ENCODE assay signal across 10 cellular contexts in genomic region chr2:96204836-96205235, GRCh38. TPM values are rescaled to one million over a fixed set of nuclear protein-coding genes. Genes with fewer than 3 reads are reported as not detected.
A peak's percentile ranks its signal among the peaks of the same experiment; 100 is the strongest.
DNase-seq lines count a peak whose midpoint lies in the region; ATAC-seq and TF ChIP-seq lines count a peak whose summit lies in the region.
"Had no signal": no experiment of that assay in that cellular context is flagged by ENCODE, and none has a peak within 500 bp of the region (broad histone marks: within the 10 kb centered on the region; RNA-seq: fewer than 3 reads in every experiment).

No MANE protein-coding gene starts in this region.

- TF ChIP-seq CTCF in adrenal gland (IDR thresholded peaks at IDR 0.05) (no peak), testis (IDR thresholded peaks at IDR 0.05) (no peak)

- H3K27ac ChIP-seq in adrenal gland (peak overlapping the region; percentile 19 to 88 (median 73)), temporal lobe (ENCODE audit: low read depth, low read length) (peak overlapping the region; percentile 67), testis (peak overlapping the region in 1 of 2 donors; percentile 2)

- WGBS in adrenal gland, 4 donors = 17 to 31% (median 21%) methylated on average over 2 of the region's 2 CpGs
- WGBS in testis, 2 donors = 46 to 49% methylated on average over 2 of the region's 2 CpGs

- H3K4me1 ChIP-seq in adrenal gland (replicated peaks in 1 of 2) (peaks cover 49 to 81% of the 10 kb centered on the region in 2 donors), testis (peaks cover 31% of the 10 kb centered on the region)

- no peaks in the 10 kb centered on the region for H3K36me3 ChIP-seq in adrenal gland (replicated peaks in 1 of 2)
- H3K36me3 ChIP-seq in testis (ENCODE audit: low read depth, missing control alignments) = no peaks in the 10 kb centered on the region

- no peaks in the 10 kb centered on the region for H3K9me3 Mint-ChIP-seq in activated T-cell treated with anti-CD3 and anti-CD28 coated beads, Interleukin-2, amount 50 U/mL, for 72 hours

- H3K27me3 ChIP-seq in adrenal gland (no peaks in the 10 kb centered on the region), testis (no peaks in the 10 kb centered on the region)

- intact Hi-C loops in adrenal gland (cut with DNase I) = loop anchor here (5.0 to 10.0 kb wide), 2 partner anchors 47 to 50 kb away; no protein-coding TSS in a partner anchor
- intact Hi-C loops in testis (cut with DNase I; ENCODE audit: low total_unique reads) = no loop called here

- H3K4me3 ChIP-seq in adrenal gland = peak overlapping the region in 1 of 4 donors; percentile 36
- H3K4me3 ChIP-seq in testis = no peak overlapping the region

- peaks cover 82% of the 10 kb centered on the region for H3K4me1 Mint-ChIP-seq in activated T-cell treated with anti-CD3 and anti-CD28 coated beads, Interleukin-2, amount 50 U/mL, for 72 hours (ENCODE audit: low read depth)

- H3K27me3 Mint-ChIP-seq in activated T-cell treated with anti-CD3 and anti-CD28 coated beads, Interleukin-2, amount 50 U/mL, for 72 hours (ENCODE audit: low read depth) = no peaks in the 10 kb centered on the region

- peak overlapping the region; percentile 96 for H3K27ac Mint-ChIP-seq in activated T-cell treated with anti-CD3 and anti-CD28 coated beads, Interleukin-2, amount 50 U/mL, for 72 hours

- peak overlapping the region; percentile 94 to 95 for H3K4me3 Mint-ChIP-seq in activated T-cell treated with anti-CD3 and anti-CD28 coated beads, Interleukin-2, amount 50 U/mL, for 72 hours

- ATAC-seq in activated T-cell treated with anti-CD3 and anti-CD28 coated beads, Interleukin-2, amount 50 U/mL, for 72 hours (replicated peaks in 1 of 2) = no peak
- ATAC-seq in HG03442 (IDR thresholded peaks at IDR 0.05; ENCODE audit: unreplicated experiment) = no peak

- no peak for TF ChIP-seq POLR2A in adrenal gland (IDR thresholded peaks at IDR 0.05)
- no peak for TF ChIP-seq POLR2A in testis (IDR thresholded peaks at IDR 0.05)

- H3K9me3 ChIP-seq in adrenal gland (replicated peaks in 1 of 3) = no peaks in the 10 kb centered on the region
- H3K9me3 ChIP-seq in testis = no peaks in the 10 kb centered on the region

- no peak for DNase-seq in activated T-cell treated with anti-CD3 and anti-CD28 coated beads, Interleukin-2, amount 50 U/mL, for 72 hours
- no peak for DNase-seq in activated T-cell treated with anti-CD3 and anti-CD28 coated beads, Interleukin-2, amount 50 U/mL, for 1 hour
- no peak for DNase-seq in adrenal gland
- peak; percentile 17 to 84 for DNase-seq in lung microvascular endothelial cell (ENCODE audit: low read depth in 2 of 2)
- DNase-seq in testis = no peak
- no peak for DNase-seq in epidermal melanocyte (ENCODE audit: insufficient read length, low spot score)
- DNase-seq: central memory CD4-positive, alpha-beta T cell; NCI-H1417 treated with DMSO at 0.1 percent for 48 hours had no signal

- peaks cover 8 to 24% of the 10 kb centered on the region in 2 donors for H3K36me3 Mint-ChIP-seq in activated T-cell treated with anti-CD3 and anti-CD28 coated beads, Interleukin-2, amount 50 U/mL, for 72 hours (ENCODE audit: insufficient read depth in 2 of 2)

RNA-seq across cellular contexts. Expression of gene STARD7, which starts 3.8 kb away (rescaled TPM):
- total RNA-seq in activated T-cell treated with anti-CD3 and anti-CD28 coated beads, Interleukin-2, amount 50 U/mL, for 72 hours = 100 to 1,000 TPM; 202 to 225 TPM
- 100 to 1,000 TPM; 145 to 209 (median 166) TPM for total RNA-seq in adrenal gland
- 100 to 1,000 TPM in 1 of 3 donors, 10 to 100 TPM in 2; 37.8 to 129 (median 45.9) TPM for polyA plus RNA-seq in adrenal gland
- 191 and 262 TPM in 2 replicates for total RNA-seq in lung microvascular endothelial cell
- 115 TPM for total RNA-seq in temporal lobe
- 10 to 100 TPM; 77.7 to 96.2 TPM for total RNA-seq in testis
- polyA plus RNA-seq in testis (ENCODE audit: insufficient read depth, low read depth, low replicate concordance) = 58.0 TPM

RNA-seq across cellular contexts. Expression of gene DUSP2, which starts 59.6 kb away (rescaled TPM):
- 100 to 1,000 TPM; 340 to 388 TPM for total RNA-seq in activated T-cell treated with anti-CD3 and anti-CD28 coated beads, Interleukin-2, amount 50 U/mL, for 72 hours
- total RNA-seq in adrenal gland (1 to 10 TPM in 7 of 8 donors, under 1 TPM in 1; 0.97 to 4.7 (median 2.3) TPM), lung microvascular endothelial cell (0.22 and 0.99 TPM in 2 replicates), temporal lobe (4.2 TPM), testis (10 to 100 TPM in 1 of 2 donors, 1 to 10 TPM in 1; 6.3 to 16.5 TPM)
- polyA plus RNA-seq in adrenal gland (1 to 10 TPM in 2 of 3 donors, under 1 TPM in 1; 0.48 to 2.4 (median 1.9) TPM), testis (ENCODE audit: insufficient read depth, low read depth, low replicate concordance) (5.7 TPM)

Comparison
In these comparisons a context has a peak if more than half of its experiments do, and no peak if none do; other contexts are left out.
1. DNase-seq: peak in lung microvascular endothelial cell (2 of 2); none in activated T-cell treated with anti-CD3 and anti-CD28 coated beads, Interleukin-2, amount 50 U/mL, for 72 hours (0 of 2), activated T-cell treated with anti-CD3 and anti-CD28 coated beads, Interleukin-2, amount 50 U/mL, for 1 hour (single experiment), adrenal gland (0 of 7), testis (single experiment) and epidermal melanocyte (single experiment).
2. RNA of gene DUSP2, which starts 59.6 kb away (total RNA-seq): 340 to 388 TPM in activated T-cell treated with anti-CD3 and anti-CD28 coated beads, Interleukin-2, amount 50 U/mL, for 72 hours; 6.3 to 16.5 TPM in testis, 4.2 TPM in temporal lobe (single experiment), 0.97 to 4.7 TPM in adrenal gland and 0.22 to 0.99 TPM in lung microvascular endothelial cell; every median in the first group is over 10 times any median in the second.